34 cellular contexts compared by ENCODE assay signal in the genomic region with DNA sequence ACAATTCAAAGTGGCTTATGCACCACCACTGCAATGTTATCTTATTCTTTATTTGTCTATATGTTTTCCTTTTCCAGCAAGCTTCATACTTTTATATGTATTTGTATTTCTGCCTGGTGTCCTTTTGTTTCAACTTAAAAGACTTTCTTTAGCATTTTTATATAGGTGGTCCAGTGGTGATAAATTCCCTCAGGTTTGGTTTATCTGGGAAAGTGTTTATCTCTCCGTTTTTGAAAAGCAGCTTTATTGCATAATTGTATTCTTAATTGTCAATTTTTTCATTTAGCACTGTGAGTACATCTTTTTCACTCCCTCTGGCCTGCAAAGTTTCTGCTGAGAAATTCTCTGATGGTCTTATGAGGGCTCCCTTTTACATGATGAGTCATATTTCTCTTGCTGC.
"Had no signal": no experiment of that assay in that cellular context is flagged by ENCODE, and none has a peak within 500 bp of the region (broad histone marks: within the 10 kb centered on the region; RNA-seq: fewer than 3 reads in every experiment).

No MANE protein-coding gene starts in this region.

- H3K9me3 ChIP-seq: MG63 had no signal

- DNase-seq: Kasumi-1, MG63, MM.1S, MV-4-11, NCI-H1048, NCI-H1092, NCI-H1092 treated with DMSO at 0.1 percent for 48 hours, NCI-H1105, NCI-H1105 treated with DMSO at 0.1 percent for 48 hours, NCI-H1417 treated with DMSO at 0.1 percent for 48 hours, NCI-H1436, NCI-H1436 treated with DMSO at 0.1 percent for 48 hours, NCI-H146, NCI-H1694, NCI-H1694 treated with DMSO at 0.1 percent for 48 hours, NCI-H187, NCI-H187 treated with DMSO at 0.1 percent for 48 hours, NCI-H1930, NCI-H2029, NCI-H2029 treated with DMSO at 0.1 percent for 48 hours, NCI-H2081, NCI-H2081 treated with DMSO at 0.1 percent for 48 hours, NCI-H2107, NCI-H2171, NCI-H2171 treated with DMSO at 0.1 percent for 48 hours, NCI-H2227 treated with DMSO at 0.1 percent for 48 hours, NCI-H345, NCI-H446, NCI-H446 treated with DMSO at 0.1 percent for 48 hours, NCI-H510A, NCI-H510A treated with DMSO at 0.1 percent for 48 hours, NCI-H524, NCI-H524 treated with DMSO at 0.1 percent for 48 hours, NCI-H526 had no signal

- H3K27me3 ChIP-seq: MG63 had no signal

- H3K36me3 ChIP-seq: MG63 had no signal

- H3K4me3 ChIP-seq: MG63 had no signal
